10 cellular contexts compared by ENCODE assay signal in the genomic region with DNA sequence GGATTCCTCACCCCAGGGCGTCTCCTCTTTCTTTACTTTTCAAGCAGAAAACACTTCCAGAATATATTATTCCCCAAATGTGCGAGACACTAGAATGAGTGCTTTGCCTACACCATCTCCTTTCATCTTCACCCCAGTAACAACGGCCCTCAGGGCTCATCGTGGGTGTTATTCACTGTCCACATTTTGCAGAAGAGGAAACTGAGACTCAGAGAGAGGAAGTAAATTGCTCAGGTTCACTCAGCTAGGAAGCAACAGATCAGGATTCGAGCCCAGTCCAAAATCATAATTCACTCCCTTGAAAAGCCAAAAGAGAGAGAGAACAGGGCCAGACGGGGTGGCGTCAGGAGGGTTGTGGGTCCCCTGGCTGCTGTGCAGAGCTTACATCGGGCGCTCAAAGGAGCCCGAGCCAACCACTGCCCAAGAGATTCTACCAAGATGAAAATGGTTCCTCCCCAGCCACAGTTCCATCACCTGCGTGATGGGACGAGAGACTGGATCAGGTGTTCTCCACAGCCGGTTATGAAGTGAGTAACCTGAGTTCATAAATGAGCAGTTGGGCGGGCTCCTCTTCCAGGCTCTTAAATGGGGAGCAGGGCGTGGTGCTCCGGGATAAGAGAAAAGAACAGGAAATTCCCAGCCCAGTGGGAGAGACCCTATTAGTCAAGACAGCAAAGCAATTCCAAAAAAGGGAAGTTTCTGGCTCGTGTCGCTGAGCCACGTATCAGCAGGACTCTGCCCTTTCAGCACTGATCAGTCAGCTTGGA. TPM values are rescaled to one million over a fixed set of nuclear protein-coding genes. Genes with fewer than 3 reads are reported as not detected.
DNase-seq lines count a peak whose midpoint lies in the region; ATAC-seq and TF ChIP-seq lines count a peak whose summit lies in the region.
"Had no signal": no experiment of that assay in that cellular context is flagged by ENCODE, and none has a peak within 500 bp of the region (broad histone marks: within the 10 kb centered on the region; RNA-seq: fewer than 3 reads in every experiment).

No MANE protein-coding gene starts in this region.

- TF ChIP-seq POLR2A in gastroesophageal sphincter (IDR thresholded peaks at IDR 0.05): no peak

- H3K9me3 ChIP-seq in PC-9 (ENCODE audit: insufficient read depth, low read depth) (no peaks in the 10 kb centered on the region), gastroesophageal sphincter (no peaks in the 10 kb centered on the region)

- peak; percentile 36 for ATAC-seq in GM21786 (IDR thresholded peaks at IDR 0.05; ENCODE audit: unreplicated experiment)
- ATAC-seq in gastroesophageal sphincter: peak; percentile 49
- ATAC-seq in sciatic nerve: peak; percentile 69
- ATAC-seq: naive thymus-derived CD8-positive, alpha-beta T cell had no signal

- H3K4me2 ChIP-seq in PC-9: peak overlapping the region; percentile 60

- no peaks in the 10 kb centered on the region for H4K20me1 ChIP-seq in PC-9 (ENCODE audit: insufficient read depth)

- H3F3A ChIP-seq in PC-9 (ENCODE audit: insufficient read depth, low read depth): peaks cover 44% of the 10 kb centered on the region

- H2AFZ ChIP-seq in PC-9: no peak overlapping the region

- no peak overlapping the region for H3K4me3 ChIP-seq in PC-9
- no peak overlapping the region for H3K4me3 ChIP-seq in gastroesophageal sphincter

- no peaks in the 10 kb centered on the region for H3K9me2 ChIP-seq in PC-9 (ENCODE audit: insufficient read depth)

- DNase-seq in PC-9 (peak; percentile 36 to 68), sciatic nerve (ENCODE audit: low spot score) (no peak), T1000 (lab: John Stamatoyannopoulos, UW) (no peak), cerebellum (ENCODE audit: low spot score) (no peak)
- DNase-seq in stimulated activated naive CD4-positive, alpha-beta T cell treated with Interleukin-2 at 50 U/mL for 16 hours (lab: John Stamatoyannopoulos, UW): no peak
- no peak for DNase-seq in stimulated activated CD4-positive, alpha-beta T cell treated with anti-CD3 and anti-CD28 coated beads, Interleukin-2, amount 100 ng/mL, for 48 hours
- DNase-seq: MM.1S; naive thymus-derived CD8-positive, alpha-beta T cell had no signal

- CTCF ChIA-PET in PC-9 (lab: Charles Lee): interaction anchor here (1.4 kb wide), 1 partner anchor 49 kb away, joined by 4 read pairs; a partner anchor contains a TSS

- H3K27ac ChIP-seq in PC-9: peak overlapping the region; percentile 64
- H3K27ac ChIP-seq in gastroesophageal sphincter: peak overlapping the region; percentile 19 to 82 (median 76)

- TF ChIP-seq EP300 in gastroesophageal sphincter (IDR thresholded peaks at IDR 0.05): no peak

- intact Hi-C loops in PC-9 (cut with micrococcal nuclease; ENCODE audit: unreplicated experiment) (loop anchor here (1.0 to 10.0 kb wide), 4 partner anchors 11 to 213 kb away; a partner anchor contains a TSS), sciatic nerve (cut with DNase I) (no loop called here)

- no peak for TF ChIP-seq CTCF in PC-9 (conservative IDR thresholded peaks at IDR 0.05)
- TF ChIP-seq CTCF in gastroesophageal sphincter (IDR thresholded peaks at IDR 0.05): no peak

- H3K36me3 ChIP-seq in PC-9 (ENCODE audit: low read depth) (no peaks in the 10 kb centered on the region), gastroesophageal sphincter (no peaks in the 10 kb centered on the region)

- no peaks in the 10 kb centered on the region for H3K27me3 ChIP-seq in PC-9 (ENCODE audit: insufficient read depth, low read depth)
- H3K27me3 ChIP-seq in gastroesophageal sphincter: no peaks in the 10 kb centered on the region

- H3K4me1 ChIP-seq in PC-9 (replicated peaks; ENCODE audit: insufficient read depth) (peaks cover 51% of the 10 kb centered on the region), gastroesophageal sphincter (peaks cover 0 to 34% (median 14%) of the 10 kb centered on the region in 3 donors)

- H3K79me2 ChIP-seq in PC-9 (ENCODE audit: low read depth): no peaks in the 10 kb centered on the region

- POLR2A ChIA-PET in PC-9 (lab: Charles Lee; ENCODE audit: unreplicated experiment): interaction anchor here (0.6 to 1.1 kb wide), 2 partner anchors 51 to 81 kb away, joined by 3 to 5 read pairs; no protein-coding TSS in a partner anchor

- 5 to 37% methylated on average over 3 to 6 of the region's 19 CpGs for WGBS in gastroesophageal sphincter (ENCODE audit: low coverage in 1 of 2), 2 donors

- BruUV-seq in PC-9 (replicated peaks; lab: Mats Ljungman, UMichigan): TSS peak; percentile 98

RNA-seq across cellular contexts. Expression of a gene that starts 48.6 kb away (rescaled TPM):
- 349 and 361 TPM in 2 replicates for total RNA-seq in PC-9 (2021)
- total RNA-seq in gastroesophageal sphincter: 100 to 1,000 TPM in 1 of 4 donors, 10 to 100 TPM in 3; 60.2 to 138 (median 96.2) TPM
- 514 TPM for total RNA-seq in sciatic nerve
- total RNA-seq in cerebellum: 57.6 TPM

Comparison
In these comparisons a context has a peak if more than half of its experiments do, and no peak if none do; other contexts are left out.
1. DNase-seq: peak in PC-9 (2 of 2); none in sciatic nerve (single experiment), T1000 (single experiment), stimulated activated naive CD4-positive, alpha-beta T cell treated with Interleukin-2 at 50 U/mL for 16 hours (single experiment), cerebellum (single experiment) and stimulated activated CD4-positive, alpha-beta T cell treated with anti-CD3 and anti-CD28 coated beads, Interleukin-2, amount 100 ng/mL, for 48 hours (0 of 2).
2. Peak in every context shown above with its lines, with median percentiles within 50 percentile points of each other: ATAC-seq.